ENCODE assay signal across 10 cellular contexts in genomic region chr7:134425777-134426176, GRCh38.
"Had no signal": no experiment of that assay in that cellular context is flagged by ENCODE, and none has a peak within 500 bp of the region (broad histone marks: within the 10 kb centered on the region; RNA-seq: fewer than 3 reads in every experiment).

No MANE protein-coding gene starts in this region.

- DNase-seq: H9, HCEC 1CT, HFFc6, IMR-90, KG1 had no signal

- H3K4me3 Mint-ChIP-seq: GM23338, H9, HFFc6 had no signal

- H3K4me3 ChIP-seq: GM23338, K562 had no signal

- FAIRE-seq: H1, H54, HTR-8/SVneo, K562 had no signal

- H3K27ac Mint-ChIP-seq: GM23338, H9, HFFc6 had no signal

- ATAC-seq: GM23338, K562 had no signal

- H3K9me3 Mint-ChIP-seq: GM23338, H9, HFFc6 had no signal

- H3K4me2 ChIP-seq: GM23338 had no signal
